Comparison of ENCODE assay signal across 13 cellular contexts in the genomic region with DNA sequence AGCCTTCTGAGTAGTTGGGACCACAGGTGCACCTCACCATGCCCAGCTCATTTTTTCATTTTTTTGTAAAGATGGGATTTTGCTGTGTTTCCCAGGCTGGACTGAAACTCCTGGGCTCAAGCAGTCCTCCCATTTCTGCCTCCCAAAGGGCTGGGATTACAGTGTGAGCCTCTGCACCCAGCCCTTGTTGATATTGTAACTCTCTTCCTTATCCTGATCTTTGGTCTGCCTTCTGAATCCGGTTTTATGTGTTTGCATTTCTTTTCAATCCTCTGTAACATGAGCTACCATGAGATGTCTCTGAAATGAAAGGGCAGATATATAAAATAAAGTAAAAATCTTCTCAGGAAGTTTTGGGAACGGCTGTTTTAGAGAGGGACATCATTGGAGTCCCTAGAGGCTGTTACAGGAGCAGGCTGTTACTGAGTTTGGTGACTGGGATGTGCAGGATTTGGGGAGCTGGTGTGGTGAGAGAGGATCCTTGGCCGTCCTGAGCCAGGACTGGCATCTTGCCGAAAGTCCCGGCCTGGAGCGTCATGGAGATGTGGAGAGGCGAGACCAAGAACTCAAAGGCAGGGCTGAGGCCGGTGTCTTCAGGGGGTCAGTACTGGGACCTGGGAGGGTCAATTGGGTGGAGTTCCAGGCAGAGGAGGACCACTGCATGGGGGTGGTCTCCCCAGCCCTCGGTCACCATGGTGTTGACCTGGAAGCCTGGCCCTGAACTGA. TPM values are rescaled to one million over a fixed set of nuclear protein-coding genes. Genes with fewer than 3 reads are reported as not detected.
A peak's percentile ranks its signal among the peaks of the same experiment; 100 is the strongest.
DNase-seq lines count a peak whose midpoint lies in the region; ATAC-seq and TF ChIP-seq lines count a peak whose summit lies in the region.
"Had no signal": no experiment of that assay in that cellular context is flagged by ENCODE, and none has a peak within 500 bp of the region (broad histone marks: within the 10 kb centered on the region; RNA-seq: fewer than 3 reads in every experiment).

No MANE protein-coding gene starts in this region.

- H4K20me1 ChIP-seq in BLaER1 treated with 17β-estradiol and CSF1 and Interleukin-3, amounts not matched to agents 10 nM and 100 nM = no peaks in the 10 kb centered on the region

- WGBS in gastroesophageal sphincter (ENCODE audit: low coverage in 1 of 2), 2 donors = 0 to 70% methylated on average over 1 of the region's 9 CpGs

- no peak for TF ChIP-seq CTCF in LNCaP clone FGC (IDR thresholded peaks at IDR 0.05; ENCODE audit: control insufficient read depth, extremely low read depth, insufficient read depth)
- TF ChIP-seq CTCF in gastroesophageal sphincter (IDR thresholded peaks at IDR 0.05) = no peak

- peak overlapping the region in 8 of 11 experiments; percentile 21 to 66 (median 55); a peak in 12 of 22 replicates for H3K4me2 ChIP-seq in BLaER1 treated with 17β-estradiol and CSF1 and Interleukin-3, amounts not matched to agents 10 nM and 100 nM
- H3K4me2 ChIP-seq: A549 had no signal

- no peaks in the 10 kb centered on the region for H3K36me3 ChIP-seq in BLaER1 treated with 17β-estradiol and CSF1 and Interleukin-3, amounts not matched to agents 10 nM and 100 nM
- no peaks in the 10 kb centered on the region for H3K36me3 ChIP-seq in effector memory CD4-positive, alpha-beta T cell (ENCODE audit: control insufficient read depth, insufficient read depth, low read length)
- no peaks in the 10 kb centered on the region for H3K36me3 ChIP-seq in gastroesophageal sphincter
- H3K36me3 ChIP-seq: BE2C had no signal

- TF ChIP-seq EP300 in gastroesophageal sphincter (IDR thresholded peaks at IDR 0.05) = no peak

- H3K4me3 ChIP-seq in BLaER1 treated with 17β-estradiol and CSF1 and Interleukin-3, amounts not matched to agents 10 nM and 100 nM = no peak overlapping the region
- no peak overlapping the region for H3K4me3 ChIP-seq in LNCaP clone FGC (ENCODE audit: low read depth, low read length)
- no peak overlapping the region for H3K4me3 ChIP-seq in effector memory CD4-positive, alpha-beta T cell (ENCODE audit: insufficient read depth, low read depth, low read length, poor library complexity, severe bottlenecking)
- H3K4me3 ChIP-seq in gastroesophageal sphincter = no peak overlapping the region
- H3K4me3 ChIP-seq: A549, GM23248 had no signal

- intact Hi-C loops in left colon (cut with DNase I, micrococcal nuclease) (no loop called here), posterior vena cava (cut with DNase I) (no loop called here)

- ATAC-seq in left colon = peak; percentile 71
- no peak for ATAC-seq in gastroesophageal sphincter
- no peak for ATAC-seq in HG03432 (IDR thresholded peaks at IDR 0.05; ENCODE audit: unreplicated experiment)
- ATAC-seq: A549, HCT116 had no signal

- DNase-seq in LNCaP clone FGC (ENCODE audit: low read depth) = peak; percentile 54
- DNase-seq in left colon = no peak
- peak; percentile 76 for DNase-seq in posterior vena cava (ENCODE audit: low spot score)
- DNase-seq in effector memory CD4-positive, alpha-beta T cell = no peak
- DNase-seq: BE2C, DMS 273 treated with DMSO at 0.1 percent for 48 hours, GM23248 had no signal

- TF ChIP-seq POLR2A in gastroesophageal sphincter (IDR thresholded peaks at IDR 0.05) = no peak

- no peak overlapping the region for H3K9ac ChIP-seq in BLaER1 treated with 17β-estradiol and CSF1 and Interleukin-3, amounts not matched to agents 10 nM and 100 nM
- H3K9ac ChIP-seq: GM23248 had no signal

- no peaks in the 10 kb centered on the region for H3K27me3 ChIP-seq in BLaER1 treated with 17β-estradiol and CSF1 and Interleukin-3, amounts not matched to agents 10 nM and 100 nM
- H3K27me3 ChIP-seq in effector memory CD4-positive, alpha-beta T cell (replicated peaks; ENCODE audit: control insufficient read depth, insufficient read depth, low read length, poor library complexity, severe bottlenecking) = peaks cover 3% of the 10 kb centered on the region
- peaks cover 51% of the 10 kb centered on the region for H3K27me3 ChIP-seq in gastroesophageal sphincter

- peak overlapping the region in 1 of 11 experiments; percentile 59; a peak in 2 of 22 replicates for H3K27ac ChIP-seq in BLaER1 treated with 17β-estradiol and CSF1 and Interleukin-3, amounts not matched to agents 10 nM and 100 nM
- H3K27ac ChIP-seq in effector memory CD4-positive, alpha-beta T cell (ENCODE audit: insufficient read depth, low read length, poor library complexity, severe bottlenecking) = no peak overlapping the region
- H3K27ac ChIP-seq in gastroesophageal sphincter = no peak overlapping the region
- H3K27ac ChIP-seq: GM23248 had no signal

- H3K4me1 ChIP-seq in BLaER1 treated with 17β-estradiol and CSF1 and Interleukin-3, amounts not matched to agents 10 nM and 100 nM = peaks cover 12 to 47% (median 25%) of the 10 kb centered on the region in 10 experiments
- no peaks in the 10 kb centered on the region for H3K4me1 ChIP-seq in effector memory CD4-positive, alpha-beta T cell (ENCODE audit: control insufficient read depth, insufficient read depth, low read length, poor library complexity, severe bottlenecking)
- no peaks in the 10 kb centered on the region for H3K4me1 ChIP-seq in gastroesophageal sphincter
- H3K4me1 ChIP-seq: A549, BE2C had no signal

- no peaks in the 10 kb centered on the region for H3K9me3 ChIP-seq in BLaER1 treated with 17β-estradiol and CSF1 and Interleukin-3, amounts not matched to agents 10 nM and 100 nM (replicated peaks in 1 of 11)
- H3K9me3 ChIP-seq in effector memory CD4-positive, alpha-beta T cell (ENCODE audit: control insufficient read depth, low read length) = no peaks in the 10 kb centered on the region
- no peaks in the 10 kb centered on the region for H3K9me3 ChIP-seq in gastroesophageal sphincter
- H3K9me3 ChIP-seq: A549, BE2C had no signal

RNA-seq across cellular contexts. Expression of gene ATP2C2, which starts 39.4 kb away (rescaled TPM):
- total RNA-seq in left colon (100 to 1,000 TPM; 188 to 253 TPM), posterior vena cava (under 1 TPM; 0.10 to 0.19 TPM), gastroesophageal sphincter (1 to 10 TPM in 1 of 4 donors, under 1 TPM in 2, not detected in 1; 0.13 to 1.3 (median 0.31) TPM)
- total RNA-seq: Daoy, GM23248 had no signal

Comparison
In these comparisons a context has a peak if more than half of its experiments do, and no peak if none do; other contexts are left out.
1. DNase-seq: peak in LNCaP clone FGC (single experiment) and posterior vena cava (single experiment); none in left colon (0 of 2) and effector memory CD4-positive, alpha-beta T cell (0 of 3).
2. RNA of gene ATP2C2, which starts 39.4 kb away (total RNA-seq): 188 to 253 TPM in left colon; 0.13 to 1.3 TPM in gastroesophageal sphincter and 0.10 to 0.19 TPM in posterior vena cava; every median in the first group is over 10 times any median in the second.